In genomic region chr14:100309028-100309718, GRCh38 we compare ENCODE assay signal across 25 cellular contexts. TPM values are rescaled to one million over a fixed set of nuclear protein-coding genes. Genes with fewer than 3 reads are reported as not detected.
DNase-seq lines count a peak whose midpoint lies in the region; ATAC-seq and TF ChIP-seq lines count a peak whose summit lies in the region.
"Had no signal": no experiment of that assay in that cellular context is flagged by ENCODE, and none has a peak within 500 bp of the region (broad histone marks: within the 10 kb centered on the region; RNA-seq: fewer than 3 reads in every experiment).

No MANE protein-coding gene starts in this region.

- H3K4me1 ChIP-seq in adipocyte (ENCODE audit: control insufficient read depth, insufficient read depth, low read length) (peaks cover 8% of the 10 kb centered on the region), liver (ENCODE audit: control insufficient read depth in 4 of 4, insufficient read depth in 4 of 4, low read length in 3 of 4) (peaks cover 7 to 41% (median 32%) of the 10 kb centered on the region in 4 donors)
- H3K4me1 ChIP-seq: BE2C had no signal

- H3K27ac Mint-ChIP-seq in activated naive CD8-positive, alpha-beta T cell treated with anti-CD3 and anti-CD28 coated beads, Interleukin-2, amount 10 ng/mL, durations not matched to agents 7 days and 5 days = peak overlapping the region; percentile 39
- no peak overlapping the region for H3K27ac Mint-ChIP-seq in activated naive CD8-positive, alpha-beta T cell treated with anti-CD3 and anti-CD28 coated beads for 36 hours
- H3K27ac Mint-ChIP-seq in type B pancreatic cell = no peak overlapping the region
- H3K27ac Mint-ChIP-seq: activated CD4-positive, alpha-beta memory T cell treated with anti-CD3 and anti-CD28 coated beads, Interleukin-2, amount 10 ng/mL, durations not matched to agents 7 days and 5 days; activated naive CD4-positive, alpha-beta T cell treated with anti-CD3 and anti-CD28 coated beads for 36 hours; stimulated activated naive B cell treated with anti-CD40 and anti-IgM and Interleukin-4, amounts not matched to agents 10 μg/mL and 1 μg/mL and 100 μg/mL, for 72 hours; T-helper 1 cell treated with Interleukin-12 subunit alpha and Interleukin-12 subunit beta and Interleukin-4 antibody, amounts not matched to agents 30 μg/mL and 1 μg/mL, for 36 hours had no signal

- H3K27me3 Mint-ChIP-seq in activated naive CD8-positive, alpha-beta T cell treated with anti-CD3 and anti-CD28 coated beads, Interleukin-2, amount 10 ng/mL, durations not matched to agents 7 days and 5 days = peaks cover 35% of the 10 kb centered on the region
- no peaks in the 10 kb centered on the region for H3K27me3 Mint-ChIP-seq in activated naive CD8-positive, alpha-beta T cell treated with anti-CD3 and anti-CD28 coated beads for 36 hours
- peaks cover 5% of the 10 kb centered on the region for H3K27me3 Mint-ChIP-seq in type B pancreatic cell
- H3K27me3 Mint-ChIP-seq: stimulated activated naive B cell treated with anti-CD40 and anti-IgM and Interleukin-4, amounts not matched to agents 10 μg/mL and 1 μg/mL and 100 μg/mL, for 72 hours had no signal

- no peak overlapping the region for H3K4me3 Mint-ChIP-seq in activated naive CD8-positive, alpha-beta T cell treated with anti-CD3 and anti-CD28 coated beads, Interleukin-2, amount 10 ng/mL, durations not matched to agents 7 days and 5 days
- no peak overlapping the region for H3K4me3 Mint-ChIP-seq in activated naive CD8-positive, alpha-beta T cell treated with anti-CD3 and anti-CD28 coated beads for 36 hours
- H3K4me3 Mint-ChIP-seq in type B pancreatic cell = peak overlapping the region; percentile 44
- H3K4me3 Mint-ChIP-seq: activated CD4-positive, alpha-beta memory T cell treated with anti-CD3 and anti-CD28 coated beads, Interleukin-2, amount 10 ng/mL, durations not matched to agents 7 days and 5 days; activated naive CD4-positive, alpha-beta T cell treated with anti-CD3 and anti-CD28 coated beads for 36 hours; stimulated activated naive B cell treated with anti-CD40 and anti-IgM and Interleukin-4, amounts not matched to agents 10 μg/mL and 1 μg/mL and 100 μg/mL, for 72 hours; T-helper 1 cell treated with Interleukin-12 subunit alpha and Interleukin-12 subunit beta and Interleukin-4 antibody, amounts not matched to agents 30 μg/mL and 1 μg/mL, for 36 hours had no signal

- no peak overlapping the region for H3K27ac ChIP-seq in liver (ENCODE audit: low read depth in 1 of 2, low read length in 2 of 2)
- H3K27ac ChIP-seq: transverse colon had no signal

- no peak overlapping the region for H3K9ac ChIP-seq in adipocyte (ENCODE audit: low read length)
- H3K9ac ChIP-seq in liver (ENCODE audit: low read depth in 1 of 2, low read length in 2 of 2) = no peak overlapping the region

- no peak overlapping the region for H3K4me3 ChIP-seq in adipocyte (ENCODE audit: low read length)
- no peak overlapping the region for H3K4me3 ChIP-seq in liver (ENCODE audit: low read depth in 1 of 3, low read length in 3 of 3)
- H3K4me3 ChIP-seq: transverse colon had no signal

- H3K9me3 ChIP-seq in adipocyte (ENCODE audit: control insufficient read depth, low read length) (no peaks in the 10 kb centered on the region), liver (ENCODE audit: control insufficient read depth in 4 of 4, low read length in 3 of 4) (no peaks in the 10 kb centered on the region)
- H3K9me3 ChIP-seq: BE2C, transverse colon had no signal

- POLR2A ChIA-PET in activated naive CD8-positive, alpha-beta T cell treated with anti-CD3 and anti-CD28 coated beads, Interleukin-2, amount 10 ng/mL, durations not matched to agents 7 days and 5 days (lab: Charles Lee) = no interaction called here

- H3K9me3 Mint-ChIP-seq in activated naive CD8-positive, alpha-beta T cell treated with anti-CD3 and anti-CD28 coated beads, Interleukin-2, amount 10 ng/mL, durations not matched to agents 7 days and 5 days = no peaks in the 10 kb centered on the region
- H3K9me3 Mint-ChIP-seq in activated naive CD8-positive, alpha-beta T cell treated with anti-CD3 and anti-CD28 coated beads for 36 hours = no peaks in the 10 kb centered on the region
- H3K9me3 Mint-ChIP-seq in type B pancreatic cell = no peaks in the 10 kb centered on the region
- H3K9me3 Mint-ChIP-seq: activated CD4-positive, alpha-beta memory T cell treated with anti-CD3 and anti-CD28 coated beads, Interleukin-2, amount 10 ng/mL, durations not matched to agents 7 days and 5 days; activated naive CD4-positive, alpha-beta T cell treated with anti-CD3 and anti-CD28 coated beads for 36 hours; stimulated activated naive B cell treated with anti-CD40 and anti-IgM and Interleukin-4, amounts not matched to agents 10 μg/mL and 1 μg/mL and 100 μg/mL, for 72 hours; T-helper 1 cell treated with Interleukin-12 subunit alpha and Interleukin-12 subunit beta and Interleukin-4 antibody, amounts not matched to agents 30 μg/mL and 1 μg/mL, for 36 hours had no signal

- no peaks in the 10 kb centered on the region for H3K36me3 ChIP-seq in adipocyte (ENCODE audit: control insufficient read depth, insufficient read depth, low read length, severe bottlenecking)
- H3K36me3 ChIP-seq in liver (ENCODE audit: control insufficient read depth in 4 of 4, insufficient read depth in 3 of 4, low read depth in 1 of 4, low read length in 3 of 4) = no peaks in the 10 kb centered on the region
- H3K36me3 ChIP-seq: BE2C, transverse colon had no signal

- H3K27me3 ChIP-seq in adipocyte (replicated peaks; ENCODE audit: control insufficient read depth, insufficient read depth, low read length) (peaks cover 9% of the 10 kb centered on the region), liver (ENCODE audit: control insufficient read depth in 4 of 4, insufficient read depth in 4 of 4, low read length in 3 of 4) (no peaks in the 10 kb centered on the region)

- DNase-seq in activated naive CD8-positive, alpha-beta T cell treated with anti-CD3 and anti-CD28 coated beads, Interleukin-2, amount 10 ng/mL, durations not matched to agents 7 days and 5 days = no peak
- DNase-seq in activated naive CD8-positive, alpha-beta T cell treated with anti-CD3 and anti-CD28 coated beads for 36 hours = no peak
- DNase-seq in adipocyte (ENCODE audit: low read depth) (peak; percentile 9), type B pancreatic cell (ENCODE audit: extremely low spot score, unreplicated experiment) (no peak), NCI-H2227 treated with DMSO at 0.1 percent for 48 hours (lab: John Stamatoyannopoulos, UW) (no peak), NCI-H510A (lab: John Stamatoyannopoulos, UW) (no peak)
- no peak for DNase-seq in NK-92 treated with Interleukin-12 subunit alpha and Interleukin-12 subunit beta, amount 100 ng/mL, for 24 hours (lab: John Stamatoyannopoulos, UW)
- DNase-seq: 8988T; activated CD4-positive, alpha-beta memory T cell treated with anti-CD3 and anti-CD28 coated beads, Interleukin-2, amount 10 ng/mL, durations not matched to agents 7 days and 5 days; activated CD4-positive, CD25-positive, alpha-beta regulatory T cell; activated naive CD4-positive, alpha-beta T cell treated with anti-CD3 and anti-CD28 coated beads for 36 hours; BE2C; Karpas-422; NCI-H1105; NCI-H526; nucleus accumbens; SIG-M5; stimulated activated naive B cell treated with anti-CD40 and anti-IgM and Interleukin-4, amounts not matched to agents 10 μg/mL and 1 μg/mL and 100 μg/mL, for 72 hours; transverse colon had no signal

- peaks cover 9% of the 10 kb centered on the region for H3K4me1 Mint-ChIP-seq in activated naive CD8-positive, alpha-beta T cell treated with anti-CD3 and anti-CD28 coated beads, Interleukin-2, amount 10 ng/mL, durations not matched to agents 7 days and 5 days
- peaks cover 12% of the 10 kb centered on the region for H3K4me1 Mint-ChIP-seq in activated naive CD8-positive, alpha-beta T cell treated with anti-CD3 and anti-CD28 coated beads for 36 hours
- H3K4me1 Mint-ChIP-seq in type B pancreatic cell (ENCODE audit: unreplicated experiment) = peaks cover 46% of the 10 kb centered on the region

- no peak for ATAC-seq in activated naive CD8-positive, alpha-beta T cell treated with anti-CD3 and anti-CD28 coated beads, Interleukin-2, amount 10 ng/mL, durations not matched to agents 7 days and 5 days (ENCODE audit: low read depth)
- ATAC-seq: stimulated activated naive B cell treated with anti-CD40 and anti-IgM and Interleukin-4, amounts not matched to agents 10 μg/mL and 1 μg/mL and 100 μg/mL, for 72 hours had no signal

- no peak for TF ChIP-seq CTCF in liver (IDR thresholded peaks at IDR 0.05; ENCODE audit: low read depth, low read length, missing input control)
- no peak for TF ChIP-seq CTCF in type B pancreatic cell (conservative IDR thresholded peaks at IDR 0.05)

- peak in 1 of 2 donors; percentile 51 for TF ChIP-seq RAD21 in liver (IDR thresholded peaks at IDR 0.05)

- WGBS in liver = 72% methylated on average over 8 of the region's 8 CpGs

- H3K36me3 Mint-ChIP-seq in activated naive CD8-positive, alpha-beta T cell treated with anti-CD3 and anti-CD28 coated beads, Interleukin-2, amount 10 ng/mL, durations not matched to agents 7 days and 5 days = no peaks in the 10 kb centered on the region
- H3K36me3 Mint-ChIP-seq in activated naive CD8-positive, alpha-beta T cell treated with anti-CD3 and anti-CD28 coated beads for 36 hours = no peaks in the 10 kb centered on the region
- no peaks in the 10 kb centered on the region for H3K36me3 Mint-ChIP-seq in type B pancreatic cell
- H3K36me3 Mint-ChIP-seq: stimulated activated naive B cell treated with anti-CD40 and anti-IgM and Interleukin-4, amounts not matched to agents 10 μg/mL and 1 μg/mL and 100 μg/mL, for 72 hours had no signal

TF ChIP-seq in liver, 16 proteins besides CTCF, POLR2A, EP300 and RAD21 (continues in another document):
- TF ChIP-seq HNF4A (conservative IDR thresholded peaks at IDR 0.05) = peak in 1 of 2 donors; percentile 7
- no peak for TF ChIP-seq GABPA (IDR thresholded peaks at IDR 0.05 in 1 of 2, conservative IDR thresholded peaks at IDR 0.05 in 1 of 2)
- TF ChIP-seq FOXA1 (IDR thresholded peaks at IDR 0.05) = no peak
- peak; percentile 36 for TF ChIP-seq SP1 (IDR thresholded peaks at IDR 0.05)

RNA-seq across cellular contexts. Expression of gene SLC25A29, which starts 2.9 kb away (rescaled TPM):
- 10 to 100 TPM; 17.3 to 18.1 TPM for total RNA-seq in activated naive CD8-positive, alpha-beta T cell treated with anti-CD3 and anti-CD28 coated beads, Interleukin-2, amount 10 ng/mL, durations not matched to agents 7 days and 5 days
- total RNA-seq in activated naive CD8-positive, alpha-beta T cell treated with anti-CD3 and anti-CD28 coated beads for 36 hours = 1 to 10 TPM; 5.5 to 6.5 TPM
- total RNA-seq in liver (10 to 100 TPM in 1 of 2 donors, 1 to 10 TPM in 1; 4.4 to 13.9 TPM), type B pancreatic cell (ENCODE audit: low replicate concordance) (72.8 and 101 TPM in 2 replicates)
- 10 to 100 TPM in 1 of 2 donors, 1 to 10 TPM in 1; 2.4 to 13.4 TPM for polyA plus RNA-seq in liver

RNA-seq across cellular contexts. Expression of gene SLC25A47, which starts 14.0 kb away (rescaled TPM):
- total RNA-seq in activated naive CD8-positive, alpha-beta T cell treated with anti-CD3 and anti-CD28 coated beads, Interleukin-2, amount 10 ng/mL, durations not matched to agents 7 days and 5 days = not detected
- not detected for total RNA-seq in activated naive CD8-positive, alpha-beta T cell treated with anti-CD3 and anti-CD28 coated beads for 36 hours
- total RNA-seq in liver (100 to 1,000 TPM in 1 of 2 donors, 10 to 100 TPM in 1; 23.7 to 454 TPM), type B pancreatic cell (ENCODE audit: low replicate concordance) (not detected in 2 replicates)
- 100 to 1,000 TPM; 128 to 469 TPM for polyA plus RNA-seq in liver
- total RNA-seq: activated CD4-positive, alpha-beta memory T cell treated with anti-CD3 and anti-CD28 coated beads, Interleukin-2, amount 10 ng/mL, durations not matched to agents 7 days and 5 days; activated naive CD4-positive, alpha-beta T cell treated with anti-CD3 and anti-CD28 coated beads for 36 hours; astrocyte; fibroblast of villous mesenchyme; H1; kidney epithelial cell had no signal
- polyA plus RNA-seq: H1 had no signal

Comparison
In these comparisons a context has a peak if more than half of its experiments do, and no peak if none do; other contexts are left out.
1. RNA of gene SLC25A47, which starts 14.0 kb away (total RNA-seq): 23.7 to 454 TPM in liver; not detected in type B pancreatic cell, not detected in activated naive CD8-positive, alpha-beta T cell treated with anti-CD3 and anti-CD28 coated beads, Interleukin-2, amount 10 ng/mL, durations not matched to agents 7 days and 5 days and not detected in activated naive CD8-positive, alpha-beta T cell treated with anti-CD3 and anti-CD28 coated beads for 36 hours; every median in the first group is over 10 times any median in the second.